8 cellular contexts compared by ENCODE assay signal in the genomic region with DNA sequence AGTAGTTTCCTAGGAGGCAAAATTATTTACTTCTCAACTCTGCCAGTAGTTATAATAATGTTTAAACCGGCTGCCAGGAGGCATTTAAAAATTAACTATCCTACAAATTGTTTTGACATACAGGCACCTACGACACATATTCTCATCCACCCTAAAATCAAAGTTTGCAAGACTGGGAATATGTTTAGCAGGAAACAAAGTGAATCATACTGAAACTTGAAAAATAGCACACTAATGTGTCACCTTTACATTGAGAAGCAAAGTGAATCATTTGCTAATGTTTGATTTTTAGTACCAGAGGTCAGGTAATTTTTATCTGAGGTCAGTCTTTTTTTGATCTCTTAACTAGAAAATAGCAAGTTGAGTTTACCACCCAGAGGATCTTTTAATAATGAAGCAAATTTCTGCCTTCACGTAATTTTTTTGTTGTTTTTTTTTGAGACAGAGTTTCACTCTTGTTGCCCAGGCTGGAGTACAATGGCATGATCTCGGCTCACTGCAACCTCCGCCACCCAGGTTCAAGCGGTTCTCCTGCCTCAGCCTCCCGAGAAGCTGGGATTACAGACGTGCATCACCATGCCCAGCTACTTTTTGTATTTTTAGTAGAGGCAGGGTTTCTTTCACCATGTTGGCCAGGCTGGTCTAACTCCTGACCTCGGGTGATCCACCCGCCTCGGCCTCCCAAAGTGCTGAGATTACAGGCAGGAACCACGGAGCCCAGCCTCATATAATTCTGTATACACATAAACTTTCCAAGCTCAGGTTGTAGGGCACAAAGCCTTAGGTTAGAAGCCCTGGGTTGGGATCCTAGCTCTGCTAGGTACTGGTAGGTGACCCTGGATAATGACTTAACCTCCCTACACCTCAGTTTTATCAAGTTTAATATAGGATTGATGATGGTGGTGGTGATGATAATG.
A peak's percentile ranks its signal among the peaks of the same experiment; 100 is the strongest.
DNase-seq lines count a peak whose midpoint lies in the region; ATAC-seq, FAIRE-seq and TF ChIP-seq lines count a peak whose summit lies in the region.

No MANE protein-coding gene starts in this region.

- H4K20me1 ChIP-seq in osteoblast (ENCODE audit: insufficient read depth, low read length), result no peaks in the 10 kb centered on the region

- TF ChIP-seq CTCF in osteoblast (IDR thresholded peaks at IDR 0.05; ENCODE audit: extremely low read depth, low read depth, low read length), result no peak

- H3K9me3 ChIP-seq in adipocyte (ENCODE audit: control insufficient read depth, low read length) (no peaks in the 10 kb centered on the region), osteoblast (ENCODE audit: low read depth, low read length) (no peaks in the 10 kb centered on the region)

- H3K4me1 ChIP-seq in adipocyte (ENCODE audit: control insufficient read depth, insufficient read depth, low read length), result peaks cover 22% of the 10 kb centered on the region
- peaks cover 17% of the 10 kb centered on the region for H3K4me1 ChIP-seq in osteoblast (ENCODE audit: insufficient read depth, low read length)

- no peak overlapping the region for H3K9ac ChIP-seq in adipocyte (ENCODE audit: low read length)

- H3K4me3 ChIP-seq in adipocyte (ENCODE audit: low read length), result no peak overlapping the region
- H3K4me3 ChIP-seq in osteoblast (ENCODE audit: insufficient read depth, low read length), result no peak overlapping the region

- no peak overlapping the region for H2AFZ ChIP-seq in osteoblast (ENCODE audit: low read length)

- H3K27ac ChIP-seq in osteoblast (ENCODE audit: low read depth, low read length), result peak overlapping the region; percentile 50

- peak overlapping the region; percentile 3 for H3K4me2 ChIP-seq in osteoblast (ENCODE audit: insufficient read depth, low read length)

- FAIRE-seq in frontal cortex (lab: Jason Lieb, UNC), result no peak

- DNase-seq in adipocyte (ENCODE audit: low read depth), result peak; percentile 46
- DNase-seq in osteoblast (ENCODE audit: insufficient read length, low spot score, missing footprints), result no peak
- no peak for DNase-seq in frontal cortex (ENCODE audit: low spot score in 2 of 2)
- DNase-seq in NCI-H1417 treated with DMSO at 0.1 percent for 48 hours (lab: John Stamatoyannopoulos, UW), result no peak
- DNase-seq in mesenteric fat pad (ENCODE audit: low spot score), result no peak
- DNase-seq in activated T-cell treated with anti-CD3 and anti-CD28 coated beads, Interleukin-2, amount 50 U/mL, for 1 hour, result no peak

- ATAC-seq in GM18870 (IDR thresholded peaks at IDR 0.05; ENCODE audit: unreplicated experiment) (peak; percentile 72), HG03060 (IDR thresholded peaks at IDR 0.05; ENCODE audit: low read depth, unreplicated experiment) (peak; percentile 67)

- no peaks in the 10 kb centered on the region for H3K27me3 ChIP-seq in adipocyte (replicated peaks; ENCODE audit: control insufficient read depth, insufficient read depth, low read length)
- H3K27me3 ChIP-seq in osteoblast (ENCODE audit: insufficient read depth, low read length), result no peaks in the 10 kb centered on the region

- no peaks in the 10 kb centered on the region for H3K79me2 ChIP-seq in osteoblast (ENCODE audit: insufficient read depth, low read length)

- H3K36me3 ChIP-seq in adipocyte (ENCODE audit: control insufficient read depth, insufficient read depth, low read length, severe bottlenecking), result no peaks in the 10 kb centered on the region
- H3K36me3 ChIP-seq in osteoblast (ENCODE audit: insufficient read depth, low read length), result no peaks in the 10 kb centered on the region
